12 cellular contexts compared by ENCODE assay signal in genomic region chr11:128289048-128289447, GRCh38.
DNase-seq lines count a peak whose midpoint lies in the region; ATAC-seq and TF ChIP-seq lines count a peak whose summit lies in the region.
"Had no signal": no experiment of that assay in that cellular context is flagged by ENCODE, and none has a peak within 500 bp of the region (broad histone marks: within the 10 kb centered on the region; RNA-seq: fewer than 3 reads in every experiment).

No MANE protein-coding gene starts in this region.

- H3K9me3 ChIP-seq in CD8-positive, alpha-beta T cell (ENCODE audit: low read length), result no peaks in the 10 kb centered on the region
- H3K9me3 ChIP-seq: lower lobe of right lung, psoas muscle had no signal

- DNase-seq in CD8-positive, alpha-beta T cell, result no peak
- DNase-seq in astrocyte of the hippocampus (ENCODE audit: low read depth, low spot score) (peak; percentile 23), NCI-H2227 treated with DMSO at 0.1 percent for 48 hours (lab: John Stamatoyannopoulos, UW) (no peak), cerebellar cortex (ENCODE audit: low spot score) (no peak)
- DNase-seq: glutamatergic neuron, lower lobe of right lung, psoas muscle had no signal

- no peaks in the 10 kb centered on the region for H3K27me3 ChIP-seq in CD8-positive, alpha-beta T cell (ENCODE audit: insufficient read depth, low read length)

- no peak overlapping the region for H3K27ac ChIP-seq in CD8-positive, alpha-beta T cell (ENCODE audit: low read depth, low read length)
- H3K27ac ChIP-seq: C4-2B, psoas muscle had no signal

- intact Hi-C loops in CD8-positive, alpha-beta T cell (cut with DNase I, micrococcal nuclease), result loop anchor here (5.0 kb wide), 3 partner anchors 92 to 543 kb away; no protein-coding TSS in a partner anchor

- no peaks in the 10 kb centered on the region for H3K36me3 ChIP-seq in CD8-positive, alpha-beta T cell (ENCODE audit: insufficient read depth, low read length)
- H3K36me3 ChIP-seq: lower lobe of right lung had no signal

- CTCF ChIA-PET in CD8-positive, alpha-beta T cell (lab: Charles Lee), result interaction anchor here (0.8 to 18.0 kb wide), 16 partner anchors 94 to 342 kb away, joined by 3 to 236 read pairs (median 8); no protein-coding TSS in a partner anchor

- H3K27me3 Mint-ChIP-seq in CD8-positive, alpha-beta T cell (ENCODE audit: low read depth), result no peaks in the 10 kb centered on the region

- peaks cover 91% of the 10 kb centered on the region for H3K4me1 Mint-ChIP-seq in CD8-positive, alpha-beta T cell (ENCODE audit: low read depth)

- peaks cover 77% of the 10 kb centered on the region for H3K4me1 ChIP-seq in CD8-positive, alpha-beta T cell (ENCODE audit: insufficient read depth, low read length)

- H3K36me3 Mint-ChIP-seq in CD8-positive, alpha-beta T cell, result no peaks in the 10 kb centered on the region

- ATAC-seq in CD8-positive, alpha-beta T cell, result no peak
- ATAC-seq in GM18519 (IDR thresholded peaks at IDR 0.05; ENCODE audit: low FRiP score, unreplicated experiment) (peak; percentile 29), HG03469 (IDR thresholded peaks at IDR 0.05; ENCODE audit: unreplicated experiment) (peak; percentile 38), HG03520 (IDR thresholded peaks at IDR 0.05; ENCODE audit: unreplicated experiment) (no peak), HG03521 (IDR thresholded peaks at IDR 0.05; ENCODE audit: unreplicated experiment) (no peak)
- ATAC-seq: lower lobe of right lung, psoas muscle had no signal

- no peaks in the 10 kb centered on the region for H3K9me3 Mint-ChIP-seq in CD8-positive, alpha-beta T cell

- H3K4me3 Mint-ChIP-seq in CD8-positive, alpha-beta T cell, result no peak overlapping the region

- H3K4me3 ChIP-seq in CD8-positive, alpha-beta T cell (ENCODE audit: low read depth, low read length), result no peak overlapping the region
- H3K4me3 ChIP-seq: lower lobe of right lung, psoas muscle had no signal

- H3K27ac Mint-ChIP-seq in CD8-positive, alpha-beta T cell, result peak overlapping the region; percentile 100

- TF ChIP-seq CTCF in CD8-positive, alpha-beta T cell (IDR thresholded peaks at IDR 0.05), result no peak

- POLR2A ChIA-PET in CD8-positive, alpha-beta T cell (lab: Charles Lee), result interaction anchor here (0.5 to 5.3 kb wide), 14 partner anchors 8 to 336 kb away, joined by 3 to 58 read pairs (median 8); no protein-coding TSS in a partner anchor

Comparison
In these comparisons a context has a peak if more than half of its experiments do, and no peak if none do; other contexts are left out.
1. ATAC-seq: peak in GM18519 (single experiment) and HG03469 (single experiment); none in CD8-positive, alpha-beta T cell (single experiment), HG03520 (single experiment) and HG03521 (single experiment).